1 cellular context compared by ENCODE assay signal in the genomic region with DNA sequence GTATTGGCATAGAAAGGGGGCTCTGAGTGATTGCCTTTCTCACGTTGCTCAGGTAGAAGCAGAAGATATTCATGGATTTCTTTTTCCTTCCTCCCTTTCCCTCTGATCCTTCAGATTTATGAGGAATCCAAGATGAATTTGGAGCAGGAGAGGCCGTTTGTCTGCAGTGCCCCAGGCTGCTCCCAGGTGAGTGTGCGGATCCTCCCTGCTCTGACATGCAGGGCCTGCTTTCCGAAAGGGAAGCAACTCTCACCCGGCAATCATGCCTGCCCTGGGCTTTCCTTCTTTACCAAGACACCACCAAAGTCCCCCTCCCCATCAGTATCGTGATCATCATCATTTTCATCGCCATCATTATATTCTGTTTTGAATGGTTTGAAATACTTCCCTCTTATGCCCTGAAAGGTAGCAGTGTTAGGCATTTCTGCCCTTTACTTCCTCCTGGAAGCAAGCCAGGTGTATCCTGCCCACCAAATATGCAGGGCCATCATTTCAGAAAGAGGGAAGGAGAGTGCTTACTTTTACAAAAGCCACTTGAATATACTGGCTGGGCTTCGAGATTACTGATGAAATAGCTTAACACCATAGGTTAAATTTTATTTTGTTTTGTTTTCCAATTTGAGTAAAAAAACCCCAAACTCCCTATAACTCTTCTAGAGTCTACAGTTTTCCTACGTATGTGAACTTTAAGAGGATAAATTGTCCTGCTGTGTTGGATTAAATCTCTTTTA.
TF ChIP-seq lines count a peak whose summit lies in the region.

No MANE protein-coding gene starts in this region.

TF ChIP-seq in HEK293, 187 proteins besides CTCF, POLR2A, EP300 and RAD21 (continued from another document):
- TF ChIP-seq, protein P1, sequence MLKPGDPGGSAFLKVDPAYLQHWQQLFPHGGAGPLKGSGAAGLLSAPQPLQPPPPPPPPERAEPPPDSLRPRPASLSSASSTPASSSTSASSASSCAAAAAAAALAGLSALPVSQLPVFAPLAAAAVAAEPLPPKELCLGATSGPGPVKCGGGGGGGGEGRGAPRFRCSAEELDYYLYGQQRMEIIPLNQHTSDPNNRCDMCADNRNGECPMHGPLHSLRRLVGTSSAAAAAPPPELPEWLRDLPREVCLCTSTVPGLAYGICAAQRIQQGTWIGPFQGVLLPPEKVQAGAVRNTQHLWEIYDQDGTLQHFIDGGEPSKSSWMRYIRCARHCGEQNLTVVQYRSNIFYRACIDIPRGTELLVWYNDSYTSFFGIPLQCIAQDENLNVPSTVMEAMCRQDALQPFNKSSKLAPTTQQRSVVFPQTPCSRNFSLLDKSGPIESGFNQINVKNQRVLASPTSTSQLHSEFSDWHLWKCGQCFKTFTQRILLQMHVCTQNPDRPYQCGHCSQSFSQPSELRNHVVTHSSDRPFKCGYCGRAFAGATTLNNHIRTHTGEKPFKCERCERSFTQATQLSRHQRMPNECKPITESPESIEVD (tag by site-specific recombination; IDR thresholded peaks at IDR 0.05): peak; percentile 62; the same call in 1 of the 2 replicates
